25 cellular contexts compared by ENCODE assay signal in genomic region chr7:45242261-45242660, GRCh38.
"Had no signal": no experiment of that assay in that cellular context is flagged by ENCODE, and none has a peak within 500 bp of the region (broad histone marks: within the 10 kb centered on the region; RNA-seq: fewer than 3 reads in every experiment).

No MANE protein-coding gene starts in this region.

- ATAC-seq: body of pancreas; gastrocnemius medialis; left colon; stimulated activated effector memory CD8-positive, alpha-beta T cell treated with anti-CD3 and anti-CD28 coated beads, Interleukin-12 subunit alpha, Interleukin-12 subunit beta, amount 100 ng/mL, for 72 hours; stimulated activated naive CD8-positive, alpha-beta T cell treated with anti-CD3 and anti-CD28 coated beads, Interleukin-15, amount 100 ng/mL, for 72 hours had no signal

- H3K9me3 ChIP-seq: adrenal gland, body of pancreas, colonic mucosa, gastrocnemius medialis, neutrophil, sigmoid colon, thyroid gland had no signal

- H3K27me3 ChIP-seq: body of pancreas, colonic mucosa, thyroid gland had no signal

- H3K4me3 ChIP-seq: adrenal gland, body of pancreas, colonic mucosa, gastrocnemius medialis, sigmoid colon, thyroid gland had no signal

- DNase-seq: activated CD4-positive, alpha-beta T cell treated with anti-CD3 and anti-CD28 coated beads for 4 hours; activated CD4-positive, alpha-beta T cell treated with anti-CD3 and anti-CD28 coated beads, Interleukin-2, amount 50 U/mL, for 4 hours; activated effector memory CD4-positive, alpha-beta T cell treated with Interleukin-2 at 50 U/mL for 16 hours; activated naive CD4-positive, alpha-beta T cell treated with Interleukin-2 at 50 U/mL for 16 hours; activated naive CD8-positive, alpha-beta T cell treated with anti-CD3 and anti-CD28 coated beads for 36 hours; adrenal gland; body of pancreas; cerebellar nuclear complex; colonic mucosa; effector CD8-positive, alpha-beta T cell; gastrocnemius medialis; glutamatergic neuron; hippocampal formation; left colon; sigmoid colon; small intestine; stimulated activated CD4-positive, alpha-beta T cell treated with anti-CD3 and anti-CD28 coated beads, Interleukin-4, amount 100 ng/mL, for 24 hours; stimulated activated naive CD8-positive, alpha-beta T cell treated with anti-CD3 and anti-CD28 coated beads, Interleukin-15, amount 100 ng/mL, for 72 hours; substantia nigra; T-helper 1 cell; thyroid gland had no signal

- H3K4me1 ChIP-seq: adrenal gland, body of pancreas, colonic mucosa, sigmoid colon, thyroid gland had no signal

- H3K36me3 ChIP-seq: adrenal gland, colonic mucosa, gastrocnemius medialis, neutrophil, sigmoid colon, thyroid gland had no signal

- H3K27ac ChIP-seq: body of pancreas, colonic mucosa, epithelial cell of prostate, gastrocnemius medialis, neutrophil, sigmoid colon, VCaP had no signal
